ENCODE assay signal across 9 cellular contexts in genomic region chr6:25366785-25367657, GRCh38.
A peak's percentile ranks its signal among the peaks of the same experiment; 100 is the strongest.
DNase-seq lines count a peak whose midpoint lies in the region; ATAC-seq and TF ChIP-seq lines count a peak whose summit lies in the region.
"Had no signal": no experiment of that assay in that cellular context is flagged by ENCODE, and none has a peak within 500 bp of the region (broad histone marks: within the 10 kb centered on the region; RNA-seq: fewer than 3 reads in every experiment).

No MANE protein-coding gene starts in this region.

- in situ Hi-C loops in KBM-7 (cut with MboI; ENCODE audit: low pct_unique_long_range_greater_than_20kb, low sequenced_read_pairs) = no loop called here

- no peaks in the 10 kb centered on the region for H3K27me3 ChIP-seq in ACC112 (ENCODE audit: insufficient read depth, low read length)
- H3K27me3 ChIP-seq in gastroesophageal sphincter = no peaks in the 10 kb centered on the region

- H2AFZ ChIP-seq in ACC112 (ENCODE audit: low read length, unreplicated experiment) = no peak overlapping the region

- H3K4me1 ChIP-seq in ACC112 (ENCODE audit: control insufficient read depth, insufficient read depth, low read length, unreplicated experiment) (peaks cover 14% of the 10 kb centered on the region), gastroesophageal sphincter (peaks cover 0 to 19% (median 7%) of the 10 kb centered on the region in 3 donors)

- H3K9me3 ChIP-seq in gastroesophageal sphincter = no peaks in the 10 kb centered on the region

- H3K36me3 ChIP-seq in ACC112 (ENCODE audit: insufficient read depth, low read length) (no peaks in the 10 kb centered on the region), gastroesophageal sphincter (no peaks in the 10 kb centered on the region)

- WGBS in gastroesophageal sphincter (ENCODE audit: low coverage in 1 of 2), 2 donors = 75 to 85% methylated on average over 1 of the region's 1 CpG

- no peak for TF ChIP-seq CTCF in GM20000 (IDR thresholded peaks at IDR 0.05; ENCODE audit: extremely low read depth, missing control alignments)
- no peak for TF ChIP-seq CTCF in gastroesophageal sphincter (IDR thresholded peaks at IDR 0.05)

- peak; percentile 36 for DNase-seq in GM20000 (ENCODE audit: low spot score)
- DNase-seq in OCI-M1 (lab: John Stamatoyannopoulos, UW) = peak; percentile 31
- DNase-seq in effector CD4-positive, alpha-beta T cell = peak; percentile 22
- DNase-seq in NCI-H187 (lab: John Stamatoyannopoulos, UW) = no peak
- DNase-seq in KBM-7 = no peak
- DNase-seq: DMS53 had no signal

- TF ChIP-seq EP300 in gastroesophageal sphincter (IDR thresholded peaks at IDR 0.05) = no peak

- H3K4me3 ChIP-seq in ACC112 (ENCODE audit: low read depth, low read length) (peak overlapping the region; percentile 45), gastroesophageal sphincter (no peak overlapping the region)

- TF ChIP-seq POLR2A in GM18505 (IDR thresholded peaks at IDR 0.05; ENCODE audit: borderline replicate concordance, extremely low read depth, insufficient read depth, insufficient read length) (no peak), gastroesophageal sphincter (IDR thresholded peaks at IDR 0.05) (no peak)

- H3K79me2 ChIP-seq in ACC112 (ENCODE audit: control insufficient read depth, insufficient read depth, low read length, unreplicated experiment) = peaks cover 4% of the 10 kb centered on the region

- H3K27ac ChIP-seq in ACC112 (ENCODE audit: low read depth, low read length) = no peak overlapping the region
- no peak overlapping the region for H3K27ac ChIP-seq in gastroesophageal sphincter

- no peak for ATAC-seq in GM18505 (IDR thresholded peaks at IDR 0.05; ENCODE audit: unreplicated experiment)
- no peak for ATAC-seq in gastroesophageal sphincter

Comparison
In these comparisons a context has a peak if more than half of its experiments do, and no peak if none do; other contexts are left out.
1. DNase-seq: peak in GM20000 (single experiment), OCI-M1 (single experiment) and effector CD4-positive, alpha-beta T cell (single experiment); none in NCI-H187 (0 of 2) and KBM-7 (single experiment).